ENCODE assay signal across 11 cellular contexts in the genomic region with DNA sequence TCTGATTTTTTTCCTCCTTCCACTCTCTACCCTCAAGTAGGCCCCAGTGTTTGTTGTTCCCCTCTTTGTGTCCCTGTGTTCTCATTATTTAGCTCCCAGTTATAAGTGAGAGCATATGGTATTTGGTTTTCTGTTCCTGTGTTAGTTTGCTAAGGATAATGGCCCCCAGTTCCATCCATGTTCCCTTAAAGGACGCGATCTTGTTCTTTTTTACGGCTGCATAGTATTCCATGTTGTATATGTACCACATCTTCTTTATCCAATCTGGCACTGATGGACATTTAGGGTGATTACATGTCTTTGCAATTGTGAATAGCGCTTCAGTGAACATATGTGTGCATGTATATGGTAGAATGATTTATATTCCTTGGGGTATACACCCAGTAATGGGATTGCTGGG. TPM values are rescaled to one million over a fixed set of nuclear protein-coding genes. Genes with fewer than 3 reads are reported as not detected.
"Had no signal": no experiment of that assay in that cellular context is flagged by ENCODE, and none has a peak within 500 bp of the region (broad histone marks: within the 10 kb centered on the region; RNA-seq: fewer than 3 reads in every experiment).

No MANE protein-coding gene starts in this region.

- H3K36me3 ChIP-seq: HAP-1 had no signal

- H3K4me2 ChIP-seq: GM23338 had no signal

- H3K4me1 ChIP-seq: HAP-1 had no signal

- FAIRE-seq: H1, H54 had no signal

- H2AFZ ChIP-seq: GM23248, GM23338 had no signal

- H3K4me1 Mint-ChIP-seq: GM23338, H9 had no signal

- H3K27ac Mint-ChIP-seq: GM23338, H9, HFFc6 had no signal

- H3K9me3 ChIP-seq: HAP-1 had no signal

- H3K4me3 Mint-ChIP-seq: GM23338, H9, HFFc6 had no signal

- DNase-seq: GM23248, GOT3, H7, H9, HCEC 1CT, HFFc6 had no signal

- H3K4me3 ChIP-seq: GM23248, GM23338, HAP-1 had no signal

- ATAC-seq: GM23338, HCT116 had no signal

- H3K9ac ChIP-seq: GM23248 had no signal

- H3K27ac ChIP-seq: GM23248 had no signal

RNA-seq across cellular contexts. Expression of gene BTC, which starts 54.5 kb away (rescaled TPM):
- total RNA-seq: GM23248, H1, H9, HFFc6 had no signal
- polyA plus RNA-seq: GM23248 had no signal
